In the genomic region with DNA sequence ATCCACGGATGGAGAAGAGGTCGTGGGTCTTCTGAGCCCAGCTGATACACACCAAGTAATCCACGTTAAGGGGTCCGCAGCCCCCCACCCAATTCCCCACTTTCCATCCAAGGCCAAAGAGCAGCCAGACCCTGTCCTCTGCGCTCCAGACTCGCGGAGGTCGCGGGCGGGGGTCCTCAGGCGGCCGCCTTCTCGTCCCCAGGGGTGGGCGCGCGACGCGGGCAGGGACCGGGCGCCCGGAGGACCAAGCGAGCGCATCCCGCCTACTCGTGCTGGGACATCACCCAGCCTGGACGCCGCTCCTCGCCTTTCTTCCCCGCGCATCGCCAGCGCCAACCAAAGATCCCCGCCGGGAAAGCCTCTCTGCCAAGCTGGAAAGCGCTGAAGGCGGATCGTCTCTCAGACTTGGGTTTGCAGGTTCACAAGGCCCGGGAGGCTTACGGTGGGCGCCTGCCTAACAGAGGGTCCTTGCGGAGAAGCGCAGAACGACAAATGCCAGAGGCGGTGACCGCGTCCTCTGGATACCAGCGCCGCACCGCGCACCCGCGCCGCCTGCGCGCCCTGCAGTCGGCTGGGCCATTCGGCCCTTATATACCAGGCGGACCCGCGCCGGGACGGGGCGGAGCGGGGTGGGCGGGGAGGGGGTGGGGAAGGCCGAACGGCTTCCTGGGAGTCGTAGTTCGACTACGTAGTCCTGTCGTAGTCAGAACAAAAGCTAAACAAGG, we compare ENCODE assay signal across 8 cellular contexts.
DNase-seq lines count a peak whose midpoint lies in the region; ATAC-seq and TF ChIP-seq lines count a peak whose summit lies in the region.

No MANE protein-coding gene starts in this region.

- intact Hi-C loops in CD14-positive monocyte (cut with micrococcal nuclease): no loop called here

- H3K36me3 ChIP-seq in SK-N-MC (ENCODE audit: insufficient read depth, low read length) (no peaks in the 10 kb centered on the region), hepatocyte (replicated peaks; ENCODE audit: insufficient read depth, low read depth) (no peaks in the 10 kb centered on the region), Karpas-422 (ENCODE audit: insufficient read depth, low read length) (no peaks in the 10 kb centered on the region)

- no peaks in the 10 kb centered on the region for H3K9me3 ChIP-seq in SK-N-MC (ENCODE audit: low read depth, low read length)
- H3K9me3 ChIP-seq in hepatocyte (ENCODE audit: low read depth): no peaks in the 10 kb centered on the region
- no peaks in the 10 kb centered on the region for H3K9me3 ChIP-seq in Karpas-422 (ENCODE audit: low read length)

- peaks cover 15% of the 10 kb centered on the region for H3K4me1 Mint-ChIP-seq in CD14-positive monocyte

- in situ Hi-C loops in astrocyte of the cerebellum (cut with HindIII; ENCODE audit: low sequenced_read_pairs): no loop called here

- H2AFZ ChIP-seq in hepatocyte (peak overlapping the region; percentile 10), Karpas-422 (ENCODE audit: low read length) (no peak overlapping the region)

- DNase-seq in CD14-positive monocyte (ENCODE audit: low spot score) (no peak), HuH-7.5 (ENCODE audit: low spot score) (peak; percentile 86), SK-N-MC (ENCODE audit: low read depth, low spot score) (no peak), astrocyte of the cerebellum (ENCODE audit: low read depth) (no peak), hepatocyte (ENCODE audit: low spot score) (peak; percentile 93), putamen (ENCODE audit: low spot score) (peak; percentile 78), Karpas-422 (no peak)

- no peak overlapping the region for H3K27ac Mint-ChIP-seq in CD14-positive monocyte

- H3K27me3 ChIP-seq in hepatocyte (peaks cover 10% of the 10 kb centered on the region), Karpas-422 (ENCODE audit: low read length) (no peaks in the 10 kb centered on the region)

- peak overlapping the region; percentile 75 for H3K4me3 ChIP-seq in SK-N-MC
- peak overlapping the region; percentile 94 for H3K4me3 ChIP-seq in astrocyte of the cerebellum (ENCODE audit: low read depth, low read length)
- H3K4me3 ChIP-seq in hepatocyte: peak overlapping the region; percentile 90
- no peak overlapping the region for H3K4me3 ChIP-seq in Karpas-422 (ENCODE audit: low read length)

- H4K20me1 ChIP-seq in hepatocyte (ENCODE audit: insufficient read depth, poor library complexity, severe bottlenecking) (no peaks in the 10 kb centered on the region), Karpas-422 (ENCODE audit: insufficient read depth, low read depth, low read length) (no peaks in the 10 kb centered on the region)

- peak; percentile 67 for ATAC-seq in GM19395 (IDR thresholded peaks at IDR 0.05; ENCODE audit: unreplicated experiment)

- H3K79me2 ChIP-seq in hepatocyte (peaks cover 36% of the 10 kb centered on the region), Karpas-422 (ENCODE audit: low read length) (no peaks in the 10 kb centered on the region)

- TF ChIP-seq CTCF in CD14-positive monocyte (IDR thresholded peaks at IDR 0.05): no peak
- TF ChIP-seq CTCF in astrocyte of the cerebellum (IDR thresholded peaks at IDR 0.05; ENCODE audit: low read depth, low read length, missing control alignments): no peak
- no peak for TF ChIP-seq CTCF in hepatocyte (IDR thresholded peaks at IDR 0.05; ENCODE audit: poor library complexity)

- peaks cover 0 to 11% (median 3%) of the 10 kb centered on the region in 7 donors for H3K9me3 Mint-ChIP-seq in CD14-positive monocyte

- WGBS in hepatocyte (ENCODE audit: low lambda C conversion rate, missing lambda C conversion rate): under 1% methylated on average over 57 of the region's 71 CpGs

- H3K4me1 ChIP-seq in hepatocyte (ENCODE audit: insufficient read depth): peaks cover 7% of the 10 kb centered on the region
- H3K4me1 ChIP-seq in Karpas-422 (ENCODE audit: low read length): peaks cover 11% of the 10 kb centered on the region

- H3K27ac ChIP-seq in SK-N-MC (no peak overlapping the region), hepatocyte (peak overlapping the region; percentile 91), Karpas-422 (ENCODE audit: low read length) (no peak overlapping the region)

- H3K9ac ChIP-seq in SK-N-MC (ENCODE audit: insufficient read length): no peak overlapping the region
- no peak overlapping the region for H3K9ac ChIP-seq in Karpas-422 (ENCODE audit: low read length)

- H3K4me2 ChIP-seq in hepatocyte (peak overlapping the region; percentile 92), Karpas-422 (ENCODE audit: low read depth, low read length, poor library complexity, severe bottlenecking) (no peak overlapping the region)

- peaks cover 0 to 4% of the 10 kb centered on the region in 2 donors for H3K36me3 Mint-ChIP-seq in CD14-positive monocyte

- no peaks in the 10 kb centered on the region for H3K9me2 ChIP-seq in hepatocyte (replicated peaks; ENCODE audit: insufficient read depth)
- H3K9me2 ChIP-seq in Karpas-422 (replicated peaks; ENCODE audit: insufficient read depth, low read length): no peaks in the 10 kb centered on the region

- peaks cover 50 to 83% (median 76%) of the 10 kb centered on the region in 3 donors for H3K27me3 Mint-ChIP-seq in CD14-positive monocyte (ENCODE audit: low read depth in 3 of 3)

- peak overlapping the region; percentile 75 to 92 for H3K4me3 Mint-ChIP-seq in CD14-positive monocyte

Comparison
In these comparisons a context has a peak if more than half of its experiments do, and no peak if none do; other contexts are left out.
1. DNase-seq: peak in HuH-7.5 (single experiment), hepatocyte (single experiment) and putamen (single experiment); none in CD14-positive monocyte (single experiment), SK-N-MC (single experiment), astrocyte of the cerebellum (single experiment) and Karpas-422 (single experiment).